ENCODE assay signal across 8 cellular contexts in genomic region chr15:59349715-59350420, GRCh38. TPM values are rescaled to one million over a fixed set of nuclear protein-coding genes. Genes with fewer than 3 reads are reported as not detected.
DNase-seq lines count a peak whose midpoint lies in the region; FAIRE-seq and TF ChIP-seq lines count a peak whose summit lies in the region.

No MANE protein-coding gene starts in this region.

- no peak for TF ChIP-seq CTCF in coronary artery (IDR thresholded peaks at IDR 0.05)

- no peak for DNase-seq in GM18507 (ENCODE audit: extremely low spot score, insufficient read length, low read depth)
- peak; percentile 83 for DNase-seq in NCI-H460 (ENCODE audit: extremely low read depth, low read depth)
- no peak for DNase-seq in coronary artery (ENCODE audit: low spot score)
- peak; percentile 54 for DNase-seq in myocyte (ENCODE audit: low read depth)
- DNase-seq in NCI-H2227 (lab: John Stamatoyannopoulos, UW; ENCODE audit: unreplicated experiment) = no peak
- DNase-seq in NCI-H524 (lab: John Stamatoyannopoulos, UW) = no peak
- no peak for DNase-seq in NCI-H526 treated with DMSO at 0.1 percent for 48 hours (lab: John Stamatoyannopoulos, UW)
- DNase-seq in NCI-H2107 (lab: John Stamatoyannopoulos, UW) = no peak

- no peak overlapping the region for H3K4me3 ChIP-seq in coronary artery

- peak; percentile 67 for FAIRE-seq in GM18507 (lab: Jason Lieb, UNC)

- H3K27ac ChIP-seq in coronary artery = peak overlapping the region; percentile 36 to 40

RNA-seq across cellular contexts. Expression of gene MYO1E, which starts 22.8 kb away (rescaled TPM):
- 29.5 and 37.5 TPM in 2 replicates for total RNA-seq in NCI-H460 (2014; rRNA removed; shearing (Covaris generic))
- 4.4 and 11.1 TPM in 2 replicates for polyA plus RNA-seq in NCI-H460 (2014; cell fraction: nucleus; rRNA removed)
- total RNA-seq in myocyte = 61.0 and 146 TPM in 2 replicates
- polyA plus RNA-seq in myocyte (2012) = 69.5 TPM

Comparison
In these comparisons a context has a peak if more than half of its experiments do, and no peak if none do; other contexts are left out.
1. DNase-seq: peak in NCI-H460 (single experiment) and myocyte (single experiment); none in GM18507 (single experiment), coronary artery (single experiment), NCI-H2227 (single experiment), NCI-H524 (0 of 2), NCI-H526 treated with DMSO at 0.1 percent for 48 hours (single experiment) and NCI-H2107 (single experiment).